Comparison of ENCODE assay signal across 8 cellular contexts in genomic region chr2:231680284-231680991, GRCh38. TPM values are rescaled to one million over a fixed set of nuclear protein-coding genes. Genes with fewer than 3 reads are reported as not detected.
DNase-seq lines count a peak whose midpoint lies in the region; ATAC-seq and TF ChIP-seq lines count a peak whose summit lies in the region.

No MANE protein-coding gene starts in this region.

- WGBS in adipose tissue, 3 donors: 34 to 55% (median 54%) methylated on average over 28 to 39 of the region's 39 CpGs
- 39% methylated on average over 39 of the region's 39 CpGs; no CpG with 5 or more reads in 1 of the 2 donors for WGBS in transverse colon (ENCODE audit: low coverage in 1 of 2), 2 donors

- no peaks in the 10 kb centered on the region for H3K27me3 ChIP-seq in transverse colon

- intact Hi-C loops in transverse colon (cut with DNase I; ENCODE audit: low total_unique reads): no loop called here

- no peak for TF ChIP-seq POLR2A in transverse colon (IDR thresholded peaks at IDR 0.05)

- peak overlapping the region; percentile 46 for H3K27ac ChIP-seq in adipose tissue (ENCODE audit: low read depth, low read length)
- H3K27ac ChIP-seq in transverse colon: peak overlapping the region; percentile 92 to 94 (median 92)

- TF ChIP-seq CTCF in transverse colon (IDR thresholded peaks at IDR 0.05): peak in 1 of 5 experiments; percentile 11

- H3K9me3 ChIP-seq in transverse colon: no peaks in the 10 kb centered on the region

- DNase-seq in DMS153 treated with DMSO at 0.1 percent for 48 hours (lab: John Stamatoyannopoulos, UW; ENCODE audit: unreplicated experiment): peak; percentile 89
- peak; percentile 85 for DNase-seq in left kidney (ENCODE audit: low read depth, low spot score)
- DNase-seq in transverse colon: peak; percentile 70
- DNase-seq in NOMO-1 treated with DMSO at 0.1 percent for 48 hours (lab: John Stamatoyannopoulos, UW; ENCODE audit: unreplicated experiment): no peak
- no peak for DNase-seq in kidney tubule cell (ENCODE audit: low spot score)
- DNase-seq in activated effector memory CD4-positive, alpha-beta T cell treated with Interleukin-2 at 50 U/mL for 16 hours: no peak

- TF ChIP-seq EP300 in transverse colon (IDR thresholded peaks at IDR 0.05; ENCODE audit: low read depth): no peak

- in situ Hi-C loops in transverse colon (cut with MboI; ENCODE audit: low pct_ligation_motif_present in 1 of 4, low pct_unique_long_range_greater_than_20kb in 1 of 4, low sequenced_read_pairs in 3 of 4): no loop called here

- peak; percentile 6 for ATAC-seq in HG03520 (IDR thresholded peaks at IDR 0.05; ENCODE audit: unreplicated experiment)

- peak overlapping the region; percentile 39 to 65 (median 47) for H3K4me3 ChIP-seq in transverse colon

- H3K4me1 ChIP-seq in transverse colon: peaks cover 5 to 36% (median 18%) of the 10 kb centered on the region in 4 donors

- no peaks in the 10 kb centered on the region for H3K36me3 ChIP-seq in transverse colon

RNA-seq across cellular contexts. Expression of gene PTMA, which starts 27.9 kb away (rescaled TPM):
- polyA plus RNA-seq in adipose tissue: 1,000 to 10,000 TPM; 1,266 to 1,426 (median 1,342) TPM
- total RNA-seq in transverse colon: 1,000 to 10,000 TPM in 1 of 4 donors, 100 to 1,000 TPM in 3; 478 to 1,487 (median 685) TPM

Comparison
In these comparisons a context has a peak if more than half of its experiments do, and no peak if none do; other contexts are left out.
1. DNase-seq: peak in DMS153 treated with DMSO at 0.1 percent for 48 hours (single experiment), left kidney (single experiment) and transverse colon (single experiment); none in NOMO-1 treated with DMSO at 0.1 percent for 48 hours (single experiment), kidney tubule cell (single experiment) and activated effector memory CD4-positive, alpha-beta T cell treated with Interleukin-2 at 50 U/mL for 16 hours (single experiment).